Comparison of ENCODE assay signal across 8 cellular contexts in the genomic region with DNA sequence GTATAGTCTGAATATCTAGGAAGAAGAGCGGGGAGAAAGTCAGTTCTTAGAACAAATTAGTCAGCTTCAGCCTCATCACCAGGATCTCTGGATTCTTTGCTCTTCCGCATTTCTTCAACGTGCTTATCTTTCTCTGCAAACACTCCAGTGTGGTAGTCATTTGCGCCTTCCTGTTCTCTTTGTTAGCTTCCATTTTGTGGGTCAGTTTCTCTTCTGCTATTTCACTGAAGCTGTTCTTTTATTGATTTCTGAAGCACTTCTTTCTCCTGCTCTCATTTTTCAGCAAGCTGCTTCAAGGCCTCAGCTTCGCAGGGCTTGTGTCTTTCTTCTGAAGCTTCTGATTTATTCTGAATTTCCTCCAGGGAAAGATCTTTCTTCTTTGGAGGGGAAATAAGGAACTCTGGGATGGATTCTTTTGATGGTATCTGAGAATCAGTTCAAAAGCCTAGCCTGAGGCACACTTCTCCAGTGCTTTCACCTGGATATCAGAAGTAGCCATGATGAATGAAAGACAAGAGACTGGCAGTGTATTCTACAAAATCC. TPM values are rescaled to one million over a fixed set of nuclear protein-coding genes. Genes with fewer than 3 reads are reported as not detected.
A peak's percentile ranks its signal among the peaks of the same experiment; 100 is the strongest.
DNase-seq lines count a peak whose midpoint lies in the region; ATAC-seq and TF ChIP-seq lines count a peak whose summit lies in the region.

No MANE protein-coding gene starts in this region.

- TF ChIP-seq RAD21 in SK-N-SH (IDR thresholded peaks at IDR 0.05; ENCODE audit: low read length), result no peak

- peaks cover 6% of the 10 kb centered on the region for H3F3A ChIP-seq in SK-N-SH (replicated peaks; ENCODE audit: insufficient read depth)

- H3K9me3 Mint-ChIP-seq in glutamatergic neuron (ENCODE audit: unreplicated experiment), result peaks cover under 1% of the 10 kb centered on the region

- H3K27me3 Mint-ChIP-seq in glutamatergic neuron (ENCODE audit: unreplicated experiment), result no peaks in the 10 kb centered on the region

- H3K27ac Mint-ChIP-seq in glutamatergic neuron (ENCODE audit: unreplicated experiment), result peak overlapping the region; percentile 5

- TF ChIP-seq EP300 in SK-N-SH (IDR thresholded peaks at IDR 0.05; ENCODE audit: borderline replicate concordance in 1 of 2, low read depth in 1 of 2, low read length in 1 of 2), result no peak

- peaks cover 13% of the 10 kb centered on the region for H3K36me3 Mint-ChIP-seq in glutamatergic neuron (ENCODE audit: unreplicated experiment)

- intact Hi-C loops in posterior cingulate gyrus (cut with DNase I), result no loop called here

- H3K9me3 ChIP-seq in SK-N-SH, result no peaks in the 10 kb centered on the region; the same call in 1 of the 2 replicates

- POLR2A ChIA-PET in SK-N-SH (lab: Yijun Ruan, JAX), result no interaction called here

- H3K4me3 Mint-ChIP-seq in glutamatergic neuron (ENCODE audit: unreplicated experiment), result no peak overlapping the region

- H3K27ac ChIP-seq in SK-N-SH (ENCODE audit: low read depth in 2 of 2, low read length in 1 of 2), result no peak overlapping the region

- in situ Hi-C loops in GM13976 (cut with MboI; ENCODE audit: low sequenced_read_pairs, unreplicated experiment), result no loop called here

- DNase-seq in GM13976 (ENCODE audit: low spot score) (peak; percentile 59), NCI-H226 (peak; percentile 79), glutamatergic neuron (no peak), SK-N-SH (no peak), posterior cingulate gyrus (no peak), retina (no peak)

- H3K27me3 ChIP-seq in SK-N-SH (ENCODE audit: insufficient read depth), result no peaks in the 10 kb centered on the region

- H3K4me2 ChIP-seq in SK-N-SH, result no peak overlapping the region

- no peak for TF ChIP-seq CTCF in GM13976 (IDR thresholded peaks at IDR 0.05; ENCODE audit: borderline replicate concordance, control extremely low read depth, extremely low read depth, insufficient read depth, missing control alignments)
- no peak for TF ChIP-seq CTCF in glutamatergic neuron (IDR thresholded peaks at IDR 0.05; ENCODE audit: partially characterized antibody, unreplicated experiment)
- TF ChIP-seq CTCF in SK-N-SH (IDR thresholded peaks at IDR 0.05), result no peak

- H3K9ac ChIP-seq in SK-N-SH, result no peak overlapping the region

- no peaks in the 10 kb centered on the region for H4K20me1 ChIP-seq in SK-N-SH (ENCODE audit: insufficient read depth)

- no peaks in the 10 kb centered on the region for H3K4me1 ChIP-seq in SK-N-SH (ENCODE audit: control insufficient read depth in 1 of 2, insufficient read depth in 2 of 2, low read depth in 1 of 2, low read length in 1 of 2)

- H3K4me1 Mint-ChIP-seq in glutamatergic neuron (ENCODE audit: low read depth, unreplicated experiment), result no peaks in the 10 kb centered on the region

- H2AFZ ChIP-seq in SK-N-SH (ENCODE audit: low read depth), result no peak overlapping the region

- H3K36me3 ChIP-seq in SK-N-SH (replicated peaks in 1 of 2; ENCODE audit: control insufficient read depth in 1 of 2, insufficient read depth in 2 of 2, low read length in 1 of 2), result no peaks in the 10 kb centered on the region

- H3K79me2 ChIP-seq in SK-N-SH (ENCODE audit: insufficient read depth), result no peaks in the 10 kb centered on the region

- WGBS in SK-N-SH (ENCODE audit: low lambda C conversion rate), result 89% methylated on average over 5 of the region's 5 CpGs

- H3K9me2 ChIP-seq in SK-N-SH, result no peaks in the 10 kb centered on the region

- CTCF ChIA-PET in SK-N-SH (lab: Yijun Ruan, JAX), result no interaction called here

- ATAC-seq in GM21786 (IDR thresholded peaks at IDR 0.05; ENCODE audit: unreplicated experiment) (peak; percentile 92), HG02970 (IDR thresholded peaks at IDR 0.05; ENCODE audit: low FRiP score, unreplicated experiment) (no peak)

- H3K4me3 ChIP-seq in SK-N-SH (ENCODE audit: low read depth in 2 of 2, low read length in 1 of 2), result no peak overlapping the region

TF ChIP-seq in SK-N-SH, 30 proteins besides CTCF, POLR2A, EP300 and RAD21:
- TF ChIP-seq SMC3 (IDR thresholded peaks at IDR 0.05; ENCODE audit: low read depth, low read length), result no peak

RNA-seq across cellular contexts. Expression of gene AMN1, which starts 13.5 kb away (rescaled TPM):
- total RNA-seq in glutamatergic neuron (ENCODE audit: unreplicated experiment), result 12.6 TPM
- 8.6 and 11.6 TPM in 2 replicates for polyA plus RNA-seq in SK-N-SH (2012; rRNA removed)
- polyA plus RNA-seq in SK-N-SH (2012; cell fraction: cytosol; rRNA removed), result 14.1 and 20.2 TPM in 2 replicates
- 4.7 and 7.5 TPM in 2 replicates for polyA plus RNA-seq in SK-N-SH (2012; cell fraction: nucleus; rRNA removed)

RNA-seq across cellular contexts. Expression of gene ETFBKMT, which starts 55.9 kb away (rescaled TPM):
- total RNA-seq in glutamatergic neuron (ENCODE audit: unreplicated experiment), result 2.2 TPM
- polyA plus RNA-seq in SK-N-SH (2012; rRNA removed), result 1.3 and 1.6 TPM in 2 replicates
- polyA plus RNA-seq in SK-N-SH (2012; cell fraction: cytosol; rRNA removed), result 1.9 and 2.1 TPM in 2 replicates
- 1.3 and 1.4 TPM in 2 replicates for polyA plus RNA-seq in SK-N-SH (2012; cell fraction: nucleus; rRNA removed)

Comparison
In these comparisons a context has a peak if more than half of its experiments do, and no peak if none do; other contexts are left out.
1. DNase-seq: peak in GM13976 (single experiment) and NCI-H226 (single experiment); none in glutamatergic neuron (single experiment), SK-N-SH (single experiment), posterior cingulate gyrus (0 of 10) and retina (single experiment).